Comparison of ENCODE assay signal across 12 cellular contexts in the genomic region with DNA sequence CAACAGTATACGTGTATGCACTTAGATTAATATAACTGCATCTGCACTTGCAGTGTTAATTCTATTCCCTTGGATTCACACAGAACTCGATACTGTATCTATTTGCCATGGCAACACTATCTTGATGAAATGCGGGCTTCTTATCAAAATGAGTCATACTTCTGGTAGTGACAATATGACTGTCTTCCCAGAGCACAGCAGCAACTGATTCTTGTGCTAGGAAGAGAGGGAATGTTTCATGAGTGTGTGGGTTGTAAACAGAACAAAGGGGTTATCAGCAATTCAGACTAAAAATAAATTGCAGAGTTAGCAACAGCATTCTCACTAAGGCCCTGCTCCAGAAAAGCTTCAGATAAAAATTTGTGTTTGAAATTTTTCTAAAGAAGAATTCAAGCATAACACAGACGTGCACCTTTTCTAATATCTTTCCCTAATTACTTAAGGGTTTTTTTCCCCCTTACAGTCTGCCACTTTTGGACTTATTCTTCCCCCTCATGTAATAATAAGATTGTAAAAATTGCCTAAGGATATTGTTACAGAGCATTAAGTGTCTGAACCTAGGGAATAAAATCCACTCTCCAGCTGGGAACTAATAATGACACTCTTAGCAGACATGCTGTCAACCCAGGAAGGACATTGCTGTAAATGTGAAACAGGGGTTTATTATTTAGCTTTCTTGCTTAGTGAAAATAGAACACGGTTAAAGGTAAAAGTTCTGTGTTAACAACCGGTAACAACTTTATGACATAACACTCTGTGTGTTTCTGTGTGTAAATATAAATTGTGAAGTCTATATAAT.
DNase-seq lines count a peak whose midpoint lies in the region; ATAC-seq and TF ChIP-seq lines count a peak whose summit lies in the region.
"Had no signal": no experiment of that assay in that cellular context is flagged by ENCODE, and none has a peak within 500 bp of the region (broad histone marks: within the 10 kb centered on the region; RNA-seq: fewer than 3 reads in every experiment).

No MANE protein-coding gene starts in this region.

- TF ChIP-seq CTCF in HEK293 (tag by site-specific recombination; IDR thresholded peaks at IDR 0.05) (no peak), omental fat pad (IDR thresholded peaks at IDR 0.05) (no peak)
- TF ChIP-seq CTCF in CD8-positive, alpha-beta T cell (IDR thresholded peaks at IDR 0.05), result no peak

- no peaks in the 10 kb centered on the region for H3K27me3 Mint-ChIP-seq in CD8-positive, alpha-beta T cell (ENCODE audit: low read depth)
- H3K27me3 Mint-ChIP-seq: IgD-negative memory B cell; natural killer cell treated with Interleukin-12 subunit alpha and Interleukin-12 subunit beta and Interleukin-15 and Interleukin-18, amount 100 ng/mL, for 72 hours had no signal

- no peaks in the 10 kb centered on the region for H3K9me3 ChIP-seq in HEK293 (ENCODE audit: control insufficient read depth, insufficient read depth, low read depth, low read length)
- no peaks in the 10 kb centered on the region for H3K9me3 ChIP-seq in CD8-positive, alpha-beta T cell (ENCODE audit: low read length)
- H3K9me3 ChIP-seq: gastroesophageal sphincter had no signal

- no peak overlapping the region for H3K27ac Mint-ChIP-seq in CD8-positive, alpha-beta T cell
- H3K27ac Mint-ChIP-seq: IgD-negative memory B cell; natural killer cell treated with Interleukin-12 subunit alpha and Interleukin-12 subunit beta and Interleukin-15 and Interleukin-18, amount 100 ng/mL, for 72 hours had no signal

- no peak for TF ChIP-seq POLR2A in erythroblast (IDR thresholded peaks at IDR 0.05; ENCODE audit: low read length)

- H3K4me3 ChIP-seq in HEK293 (ENCODE audit: low read depth, low read length), result no peak overlapping the region
- no peak overlapping the region for H3K4me3 ChIP-seq in CD8-positive, alpha-beta T cell (ENCODE audit: low read depth, low read length)
- H3K4me3 ChIP-seq: gastroesophageal sphincter had no signal

- H3K27ac ChIP-seq in HEK293 (ENCODE audit: extremely low read depth, low read depth, low read length), result no peak overlapping the region
- H3K27ac ChIP-seq in CD8-positive, alpha-beta T cell (ENCODE audit: low read depth, low read length), result no peak overlapping the region
- H3K27ac ChIP-seq: gastroesophageal sphincter had no signal

- no peaks in the 10 kb centered on the region for H3K27me3 ChIP-seq in CD8-positive, alpha-beta T cell (ENCODE audit: insufficient read depth, low read length)
- H3K27me3 ChIP-seq: gastroesophageal sphincter had no signal

- H3K4me1 Mint-ChIP-seq in CD8-positive, alpha-beta T cell (ENCODE audit: low read depth), result peaks cover 4% of the 10 kb centered on the region
- H3K4me1 Mint-ChIP-seq: IgD-negative memory B cell had no signal

- intact Hi-C loops in CD8-positive, alpha-beta T cell (cut with DNase I, micrococcal nuclease), result no loop called here

- H3K36me3 Mint-ChIP-seq in CD8-positive, alpha-beta T cell, result no peaks in the 10 kb centered on the region
- H3K36me3 Mint-ChIP-seq: IgD-negative memory B cell; natural killer cell treated with Interleukin-12 subunit alpha and Interleukin-12 subunit beta and Interleukin-15 and Interleukin-18, amount 100 ng/mL, for 72 hours had no signal

- peak; percentile 50 for DNase-seq in NCI-H2227 treated with DMSO at 0.1 percent for 48 hours (lab: John Stamatoyannopoulos, UW)
- peak; percentile 65 to 84 for DNase-seq in erythroblast (lab: John Stamatoyannopoulos, UW)
- DNase-seq in omental fat pad (ENCODE audit: low spot score), result no peak
- DNase-seq in CD8-positive, alpha-beta T cell, result no peak
- no peak for DNase-seq in stimulated activated CD4-positive, alpha-beta T cell treated with anti-CD3 and anti-CD28 coated beads, Interleukin-1b, Interleukin-23, amount 100 ng/mL, for 48 hours
- DNase-seq: activated CD4-positive, CD25-positive, alpha-beta regulatory T cell treated with anti-CD3 and anti-CD28 coated beads, Interleukin-2, amount 50 U/mL, for 72 hours had no signal

- no peaks in the 10 kb centered on the region for H3K36me3 ChIP-seq in HEK293 (ENCODE audit: control insufficient read depth in 2 of 2, insufficient read depth in 1 of 2, low read length in 2 of 2)
- no peaks in the 10 kb centered on the region for H3K36me3 ChIP-seq in CD8-positive, alpha-beta T cell (ENCODE audit: insufficient read depth, low read length)
- H3K36me3 ChIP-seq: gastroesophageal sphincter had no signal

- CTCF ChIA-PET in HEK293 (lab: Yijun Ruan, JAX), result interaction anchor here (1.3 kb wide), 1 partner anchor 39 kb away, joined by 6 read pairs; no protein-coding TSS in a partner anchor
- CTCF ChIA-PET in CD8-positive, alpha-beta T cell (lab: Charles Lee), result no interaction called here

- H3K4me1 ChIP-seq in HEK293 (ENCODE audit: control insufficient read depth, insufficient read depth, low read length), result peaks cover 9% of the 10 kb centered on the region
- no peaks in the 10 kb centered on the region for H3K4me1 ChIP-seq in CD8-positive, alpha-beta T cell (ENCODE audit: insufficient read depth, low read length)
- H3K4me1 ChIP-seq: gastroesophageal sphincter had no signal

- ATAC-seq in omental fat pad (ENCODE audit: low FRiP score), result peak; percentile 66
- ATAC-seq in CD8-positive, alpha-beta T cell, result no peak
- ATAC-seq in HG03439 (IDR thresholded peaks at IDR 0.05; ENCODE audit: unreplicated experiment), result no peak
- ATAC-seq in GM18867 (IDR thresholded peaks at IDR 0.05; ENCODE audit: unreplicated experiment), result no peak
- ATAC-seq: gastroesophageal sphincter had no signal

- H3K9me3 Mint-ChIP-seq in CD8-positive, alpha-beta T cell, result no peaks in the 10 kb centered on the region
- H3K9me3 Mint-ChIP-seq: IgD-negative memory B cell; natural killer cell treated with Interleukin-12 subunit alpha and Interleukin-12 subunit beta and Interleukin-15 and Interleukin-18, amount 100 ng/mL, for 72 hours had no signal

- POLR2A ChIA-PET in HEK293 (lab: Yijun Ruan, JAX), result no interaction called here
- POLR2A ChIA-PET in CD8-positive, alpha-beta T cell (lab: Charles Lee), result no interaction called here

- H3K4me3 Mint-ChIP-seq in CD8-positive, alpha-beta T cell, result no peak overlapping the region
- H3K4me3 Mint-ChIP-seq: IgD-negative memory B cell; natural killer cell treated with Interleukin-12 subunit alpha and Interleukin-12 subunit beta and Interleukin-15 and Interleukin-18, amount 100 ng/mL, for 72 hours had no signal

TF ChIP-seq in HEK293, 187 proteins besides CTCF, POLR2A, EP300 and RAD21 (continues in another document):
- TF ChIP-seq, protein P1, sequence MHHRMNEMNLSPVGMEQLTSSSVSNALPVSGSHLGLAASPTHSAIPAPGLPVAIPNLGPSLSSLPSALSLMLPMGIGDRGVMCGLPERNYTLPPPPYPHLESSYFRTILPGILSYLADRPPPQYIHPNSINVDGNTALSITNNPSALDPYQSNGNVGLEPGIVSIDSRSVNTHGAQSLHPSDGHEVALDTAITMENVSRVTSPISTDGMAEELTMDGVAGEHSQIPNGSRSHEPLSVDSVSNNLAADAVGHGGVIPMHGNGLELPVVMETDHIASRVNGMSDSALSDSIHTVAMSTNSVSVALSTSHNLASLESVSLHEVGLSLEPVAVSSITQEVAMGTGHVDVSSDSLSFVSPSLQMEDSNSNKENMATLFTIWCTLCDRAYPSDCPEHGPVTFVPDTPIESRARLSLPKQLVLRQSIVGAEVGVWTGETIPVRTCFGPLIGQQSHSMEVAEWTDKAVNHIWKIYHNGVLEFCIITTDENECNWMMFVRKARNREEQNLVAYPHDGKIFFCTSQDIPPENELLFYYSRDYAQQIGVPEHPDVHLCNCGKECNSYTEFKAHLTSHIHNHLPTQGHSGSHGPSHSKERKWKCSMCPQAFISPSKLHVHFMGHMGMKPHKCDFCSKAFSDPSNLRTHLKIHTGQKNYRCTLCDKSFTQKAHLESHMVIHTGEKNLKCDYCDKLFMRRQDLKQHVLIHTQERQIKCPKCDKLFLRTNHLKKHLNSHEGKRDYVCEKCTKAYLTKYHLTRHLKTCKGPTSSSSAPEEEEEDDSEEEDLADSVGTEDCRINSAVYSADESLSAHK (tag by site-specific recombination; IDR thresholded peaks at IDR 0.05), result no peak
- TF ChIP-seq ZNF549 (tag by site-specific recombination; IDR thresholded peaks at IDR 0.05), result no peak
- TF ChIP-seq ZNF623 (tag by site-specific recombination; IDR thresholded peaks at IDR 0.05), result no peak
- TF ChIP-seq, protein P2, sequence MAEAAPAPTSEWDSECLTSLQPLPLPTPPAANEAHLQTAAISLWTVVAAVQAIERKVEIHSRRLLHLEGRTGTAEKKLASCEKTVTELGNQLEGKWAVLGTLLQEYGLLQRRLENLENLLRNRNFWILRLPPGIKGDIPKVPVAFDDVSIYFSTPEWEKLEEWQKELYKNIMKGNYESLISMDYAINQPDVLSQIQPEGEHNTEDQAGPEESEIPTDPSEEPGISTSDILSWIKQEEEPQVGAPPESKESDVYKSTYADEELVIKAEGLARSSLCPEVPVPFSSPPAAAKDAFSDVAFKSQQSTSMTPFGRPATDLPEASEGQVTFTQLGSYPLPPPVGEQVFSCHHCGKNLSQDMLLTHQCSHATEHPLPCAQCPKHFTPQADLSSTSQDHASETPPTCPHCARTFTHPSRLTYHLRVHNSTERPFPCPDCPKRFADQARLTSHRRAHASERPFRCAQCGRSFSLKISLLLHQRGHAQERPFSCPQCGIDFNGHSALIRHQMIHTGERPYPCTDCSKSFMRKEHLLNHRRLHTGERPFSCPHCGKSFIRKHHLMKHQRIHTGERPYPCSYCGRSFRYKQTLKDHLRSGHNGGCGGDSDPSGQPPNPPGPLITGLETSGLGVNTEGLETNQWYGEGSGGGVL (tag by site-specific recombination; IDR thresholded peaks at IDR 0.05), result 0 out of 2 replicates have a peak, but pooled peaks have one; percentile 20
- TF ChIP-seq, protein P3, sequence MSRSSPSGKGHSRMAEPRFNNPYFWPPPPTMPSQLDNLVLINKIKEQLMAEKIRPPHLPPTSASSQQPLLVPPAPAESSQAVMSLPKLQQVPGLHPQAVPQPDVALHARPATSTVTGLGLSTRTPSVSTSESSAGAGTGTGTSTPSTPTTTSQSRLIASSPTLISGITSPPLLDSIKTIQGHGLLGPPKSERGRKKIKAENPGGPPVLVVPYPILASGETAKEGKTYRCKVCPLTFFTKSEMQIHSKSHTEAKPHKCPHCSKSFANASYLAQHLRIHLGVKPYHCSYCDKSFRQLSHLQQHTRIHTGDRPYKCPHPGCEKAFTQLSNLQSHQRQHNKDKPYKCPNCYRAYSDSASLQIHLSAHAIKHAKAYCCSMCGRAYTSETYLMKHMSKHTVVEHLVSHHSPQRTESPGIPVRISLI (tag by site-specific recombination; IDR thresholded peaks at IDR 0.05), result no peak

Comparison
In these comparisons a context has a peak if more than half of its experiments do, and no peak if none do; other contexts are left out.
1. DNase-seq: peak in NCI-H2227 treated with DMSO at 0.1 percent for 48 hours (single experiment) and erythroblast (2 of 2); none in omental fat pad (single experiment), CD8-positive, alpha-beta T cell (0 of 7) and stimulated activated CD4-positive, alpha-beta T cell treated with anti-CD3 and anti-CD28 coated beads, Interleukin-1b, Interleukin-23, amount 100 ng/mL, for 48 hours (single experiment).